1 cellular context compared by ENCODE assay signal in the genomic region with DNA sequence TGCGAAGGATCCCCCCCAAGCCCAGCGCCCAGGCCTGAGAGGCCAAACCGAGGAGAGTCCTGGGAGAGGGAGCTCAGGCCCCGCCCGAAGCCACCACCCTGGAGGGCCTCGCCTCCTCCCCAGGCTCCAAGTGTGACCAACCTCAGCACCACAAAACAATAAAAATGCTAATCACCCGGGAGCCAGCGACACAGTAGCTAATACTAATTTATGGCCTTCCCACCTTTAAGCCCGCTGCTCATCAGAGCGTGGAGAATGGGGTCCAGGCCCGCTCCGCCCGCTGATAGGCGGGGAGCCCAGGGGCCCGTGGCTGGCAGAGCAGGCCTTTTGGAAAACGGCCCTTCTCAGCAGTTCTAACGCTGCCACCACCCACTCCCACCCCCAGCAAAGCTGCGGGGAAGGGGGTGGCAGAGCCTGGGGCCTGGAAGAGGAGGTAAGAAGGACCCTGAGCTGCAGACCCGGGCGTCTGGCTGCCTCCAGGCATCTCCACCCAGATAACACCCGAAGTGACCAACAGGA.
TF ChIP-seq lines count a peak whose summit lies in the region.

No MANE protein-coding gene starts in this region.

TF ChIP-seq in HEK293, 187 proteins besides CTCF, POLR2A, EP300 and RAD21:
- TF ChIP-seq, protein P1, sequence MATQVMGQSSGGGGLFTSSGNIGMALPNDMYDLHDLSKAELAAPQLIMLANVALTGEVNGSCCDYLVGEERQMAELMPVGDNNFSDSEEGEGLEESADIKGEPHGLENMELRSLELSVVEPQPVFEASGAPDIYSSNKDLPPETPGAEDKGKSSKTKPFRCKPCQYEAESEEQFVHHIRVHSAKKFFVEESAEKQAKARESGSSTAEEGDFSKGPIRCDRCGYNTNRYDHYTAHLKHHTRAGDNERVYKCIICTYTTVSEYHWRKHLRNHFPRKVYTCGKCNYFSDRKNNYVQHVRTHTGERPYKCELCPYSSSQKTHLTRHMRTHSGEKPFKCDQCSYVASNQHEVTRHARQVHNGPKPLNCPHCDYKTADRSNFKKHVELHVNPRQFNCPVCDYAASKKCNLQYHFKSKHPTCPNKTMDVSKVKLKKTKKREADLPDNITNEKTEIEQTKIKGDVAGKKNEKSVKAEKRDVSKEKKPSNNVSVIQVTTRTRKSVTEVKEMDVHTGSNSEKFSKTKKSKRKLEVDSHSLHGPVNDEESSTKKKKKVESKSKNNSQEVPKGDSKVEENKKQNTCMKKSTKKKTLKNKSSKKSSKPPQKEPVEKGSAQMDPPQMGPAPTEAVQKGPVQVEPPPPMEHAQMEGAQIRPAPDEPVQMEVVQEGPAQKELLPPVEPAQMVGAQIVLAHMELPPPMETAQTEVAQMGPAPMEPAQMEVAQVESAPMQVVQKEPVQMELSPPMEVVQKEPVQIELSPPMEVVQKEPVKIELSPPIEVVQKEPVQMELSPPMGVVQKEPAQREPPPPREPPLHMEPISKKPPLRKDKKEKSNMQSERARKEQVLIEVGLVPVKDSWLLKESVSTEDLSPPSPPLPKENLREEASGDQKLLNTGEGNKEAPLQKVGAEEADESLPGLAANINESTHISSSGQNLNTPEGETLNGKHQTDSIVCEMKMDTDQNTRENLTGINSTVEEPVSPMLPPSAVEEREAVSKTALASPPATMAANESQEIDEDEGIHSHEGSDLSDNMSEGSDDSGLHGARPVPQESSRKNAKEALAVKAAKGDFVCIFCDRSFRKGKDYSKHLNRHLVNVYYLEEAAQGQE (tag by site-specific recombination; IDR thresholded peaks at IDR 0.05), result no peak
- TF ChIP-seq ZFHX2 (tag by site-specific recombination; conservative IDR thresholded peaks at IDR 0.05) (peak; percentile 92), ZNF624 (tag by site-specific recombination; IDR thresholded peaks at IDR 0.05) (no peak), BCL11A (tag by site-specific recombination; IDR thresholded peaks at IDR 0.05; ENCODE audit: low read depth) (no peak), ZNF423 (tag by site-specific recombination; IDR thresholded peaks at IDR 0.05) (0 out of 2 replicates have a peak, but pooled peaks have one; percentile 10), SP2 (tag by site-specific recombination; IDR thresholded peaks at IDR 0.05) (peak; percentile 51), KLF1 (tag by site-specific recombination; IDR thresholded peaks at IDR 0.05) (peak; percentile 98), ZIC2 (tag by site-specific recombination; IDR thresholded peaks at IDR 0.05) (peak; percentile 62), KLF16 (tag by site-specific recombination; IDR thresholded peaks at IDR 0.05) (no peak), SALL2 (tag by site-specific recombination; IDR thresholded peaks at IDR 0.05; ENCODE audit: borderline replicate concordance) (no peak), ZNF24 (tag by site-specific recombination; IDR thresholded peaks at IDR 0.05) (no peak), SP7 (tag by site-specific recombination; IDR thresholded peaks at IDR 0.05) (peak; percentile 93), OSR2 (tag by site-specific recombination; IDR thresholded peaks at IDR 0.05) (peak; percentile 81), GLIS1 (tag by site-specific recombination; IDR thresholded peaks at IDR 0.05) (peak; percentile 86), ZNF341 (tag by site-specific recombination; IDR thresholded peaks at IDR 0.05; ENCODE audit: low read depth) (peak; percentile 26), ZBTB8A (tag by site-specific recombination; IDR thresholded peaks at IDR 0.05) (peak; percentile 88), WT1 (tag by site-specific recombination; IDR thresholded peaks at IDR 0.05) (0 out of 2 replicates have a peak, but pooled peaks have one; percentile 32), ZEB2 (tag by site-specific recombination; IDR thresholded peaks at IDR 0.05) (peak; percentile 28; the same call in 1 of the 2 replicates), ZNF19 (tag by site-specific recombination; IDR thresholded peaks at IDR 0.05; ENCODE audit: low read depth) (no peak), FEZF1 (tag by site-specific recombination; IDR thresholded peaks at IDR 0.05) (peak; percentile 47), ZNF366 (tag by site-specific recombination; conservative IDR thresholded peaks at IDR 0.05) (no peak), KLF10 (tag by site-specific recombination; IDR thresholded peaks at IDR 0.05) (0 out of 2 replicates have a peak, but pooled peaks have one; percentile 30), EGR2 (tag by site-specific recombination; IDR thresholded peaks at IDR 0.05; ENCODE audit: low read depth) (peak; percentile 92)
- TF ChIP-seq, protein P2, sequence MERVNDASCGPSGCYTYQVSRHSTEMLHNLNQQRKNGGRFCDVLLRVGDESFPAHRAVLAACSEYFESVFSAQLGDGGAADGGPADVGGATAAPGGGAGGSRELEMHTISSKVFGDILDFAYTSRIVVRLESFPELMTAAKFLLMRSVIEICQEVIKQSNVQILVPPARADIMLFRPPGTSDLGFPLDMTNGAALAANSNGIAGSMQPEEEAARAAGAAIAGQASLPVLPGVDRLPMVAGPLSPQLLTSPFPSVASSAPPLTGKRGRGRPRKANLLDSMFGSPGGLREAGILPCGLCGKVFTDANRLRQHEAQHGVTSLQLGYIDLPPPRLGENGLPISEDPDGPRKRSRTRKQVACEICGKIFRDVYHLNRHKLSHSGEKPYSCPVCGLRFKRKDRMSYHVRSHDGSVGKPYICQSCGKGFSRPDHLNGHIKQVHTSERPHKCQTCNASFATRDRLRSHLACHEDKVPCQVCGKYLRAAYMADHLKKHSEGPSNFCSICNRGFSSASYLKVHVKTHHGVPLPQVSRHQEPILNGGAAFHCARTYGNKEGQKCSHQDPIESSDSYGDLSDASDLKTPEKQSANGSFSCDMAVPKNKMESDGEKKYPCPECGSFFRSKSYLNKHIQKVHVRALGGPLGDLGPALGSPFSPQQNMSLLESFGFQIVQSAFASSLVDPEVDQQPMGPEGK (tag by site-specific recombination; IDR thresholded peaks at IDR 0.05), result peak; percentile 58
- TF ChIP-seq, protein P3, sequence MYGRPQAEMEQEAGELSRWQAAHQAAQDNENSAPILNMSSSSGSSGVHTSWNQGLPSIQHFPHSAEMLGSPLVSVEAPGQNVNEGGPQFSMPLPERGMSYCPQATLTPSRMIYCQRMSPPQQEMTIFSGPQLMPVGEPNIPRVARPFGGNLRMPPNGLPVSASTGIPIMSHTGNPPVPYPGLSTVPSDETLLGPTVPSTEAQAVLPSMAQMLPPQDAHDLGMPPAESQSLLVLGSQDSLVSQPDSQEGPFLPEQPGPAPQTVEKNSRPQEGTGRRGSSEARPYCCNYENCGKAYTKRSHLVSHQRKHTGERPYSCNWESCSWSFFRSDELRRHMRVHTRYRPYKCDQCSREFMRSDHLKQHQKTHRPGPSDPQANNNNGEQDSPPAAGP (tag by site-specific recombination; IDR thresholded peaks at IDR 0.05), result peak; percentile 77
- TF ChIP-seq, protein P4, sequence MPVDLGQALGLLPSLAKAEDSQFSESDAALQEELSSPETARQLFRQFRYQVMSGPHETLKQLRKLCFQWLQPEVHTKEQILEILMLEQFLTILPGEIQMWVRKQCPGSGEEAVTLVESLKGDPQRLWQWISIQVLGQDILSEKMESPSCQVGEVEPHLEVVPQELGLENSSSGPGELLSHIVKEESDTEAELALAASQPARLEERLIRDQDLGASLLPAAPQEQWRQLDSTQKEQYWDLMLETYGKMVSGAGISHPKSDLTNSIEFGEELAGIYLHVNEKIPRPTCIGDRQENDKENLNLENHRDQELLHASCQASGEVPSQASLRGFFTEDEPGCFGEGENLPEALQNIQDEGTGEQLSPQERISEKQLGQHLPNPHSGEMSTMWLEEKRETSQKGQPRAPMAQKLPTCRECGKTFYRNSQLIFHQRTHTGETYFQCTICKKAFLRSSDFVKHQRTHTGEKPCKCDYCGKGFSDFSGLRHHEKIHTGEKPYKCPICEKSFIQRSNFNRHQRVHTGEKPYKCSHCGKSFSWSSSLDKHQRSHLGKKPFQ (tag by site-specific recombination; IDR thresholded peaks at IDR 0.05), result peak; percentile 68
- TF ChIP-seq, protein P5, sequence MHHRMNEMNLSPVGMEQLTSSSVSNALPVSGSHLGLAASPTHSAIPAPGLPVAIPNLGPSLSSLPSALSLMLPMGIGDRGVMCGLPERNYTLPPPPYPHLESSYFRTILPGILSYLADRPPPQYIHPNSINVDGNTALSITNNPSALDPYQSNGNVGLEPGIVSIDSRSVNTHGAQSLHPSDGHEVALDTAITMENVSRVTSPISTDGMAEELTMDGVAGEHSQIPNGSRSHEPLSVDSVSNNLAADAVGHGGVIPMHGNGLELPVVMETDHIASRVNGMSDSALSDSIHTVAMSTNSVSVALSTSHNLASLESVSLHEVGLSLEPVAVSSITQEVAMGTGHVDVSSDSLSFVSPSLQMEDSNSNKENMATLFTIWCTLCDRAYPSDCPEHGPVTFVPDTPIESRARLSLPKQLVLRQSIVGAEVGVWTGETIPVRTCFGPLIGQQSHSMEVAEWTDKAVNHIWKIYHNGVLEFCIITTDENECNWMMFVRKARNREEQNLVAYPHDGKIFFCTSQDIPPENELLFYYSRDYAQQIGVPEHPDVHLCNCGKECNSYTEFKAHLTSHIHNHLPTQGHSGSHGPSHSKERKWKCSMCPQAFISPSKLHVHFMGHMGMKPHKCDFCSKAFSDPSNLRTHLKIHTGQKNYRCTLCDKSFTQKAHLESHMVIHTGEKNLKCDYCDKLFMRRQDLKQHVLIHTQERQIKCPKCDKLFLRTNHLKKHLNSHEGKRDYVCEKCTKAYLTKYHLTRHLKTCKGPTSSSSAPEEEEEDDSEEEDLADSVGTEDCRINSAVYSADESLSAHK (tag by site-specific recombination; IDR thresholded peaks at IDR 0.05), result 0 out of 2 replicates have a peak, but pooled peaks have one; percentile 17
- TF ChIP-seq, protein P6, sequence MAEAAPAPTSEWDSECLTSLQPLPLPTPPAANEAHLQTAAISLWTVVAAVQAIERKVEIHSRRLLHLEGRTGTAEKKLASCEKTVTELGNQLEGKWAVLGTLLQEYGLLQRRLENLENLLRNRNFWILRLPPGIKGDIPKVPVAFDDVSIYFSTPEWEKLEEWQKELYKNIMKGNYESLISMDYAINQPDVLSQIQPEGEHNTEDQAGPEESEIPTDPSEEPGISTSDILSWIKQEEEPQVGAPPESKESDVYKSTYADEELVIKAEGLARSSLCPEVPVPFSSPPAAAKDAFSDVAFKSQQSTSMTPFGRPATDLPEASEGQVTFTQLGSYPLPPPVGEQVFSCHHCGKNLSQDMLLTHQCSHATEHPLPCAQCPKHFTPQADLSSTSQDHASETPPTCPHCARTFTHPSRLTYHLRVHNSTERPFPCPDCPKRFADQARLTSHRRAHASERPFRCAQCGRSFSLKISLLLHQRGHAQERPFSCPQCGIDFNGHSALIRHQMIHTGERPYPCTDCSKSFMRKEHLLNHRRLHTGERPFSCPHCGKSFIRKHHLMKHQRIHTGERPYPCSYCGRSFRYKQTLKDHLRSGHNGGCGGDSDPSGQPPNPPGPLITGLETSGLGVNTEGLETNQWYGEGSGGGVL (tag by site-specific recombination; IDR thresholded peaks at IDR 0.05), result 0 out of 2 replicates have a peak, but pooled peaks have one; percentile 23
